8 cellular contexts compared by ENCODE assay signal in genomic region chr4:186726440-186727148, GRCh38.
DNase-seq lines count a peak whose midpoint lies in the region; ATAC-seq lines count a peak whose summit lies in the region.

No MANE protein-coding gene starts in this region.

- no peaks in the 10 kb centered on the region for H3K27me3 ChIP-seq in rectal smooth muscle tissue (ENCODE audit: control insufficient read depth, insufficient read depth, low read length)

- DNase-seq in NCI-H1092 (lab: John Stamatoyannopoulos, UW) = peak; percentile 30
- peak in 42 of 56 donors; percentile 3 to 78 (median 42) for DNase-seq in amygdala (lab: John Stamatoyannopoulos, UW)
- DNase-seq in hepatic stellate cell (ENCODE audit: low spot score) = peak; percentile 88
- DNase-seq in NCI-H1436 (lab: John Stamatoyannopoulos, UW) = no peak

- peak overlapping the region; percentile 90 for H3K27ac ChIP-seq in rectal smooth muscle tissue (ENCODE audit: low read depth, low read length)

- peak overlapping the region; percentile 86 for H3K9ac ChIP-seq in ES-I3 (ENCODE audit: low read depth, low read length)
- peak overlapping the region; percentile 80 for H3K9ac ChIP-seq in rectal smooth muscle tissue (ENCODE audit: low read length)

- H3K36me3 ChIP-seq in ES-I3 (ENCODE audit: insufficient read depth, low read length) = no peaks in the 10 kb centered on the region
- no peaks in the 10 kb centered on the region for H3K36me3 ChIP-seq in rectal smooth muscle tissue (ENCODE audit: control insufficient read depth, insufficient read depth, low read length)

- peak overlapping the region; percentile 89 for H3K4me3 ChIP-seq in rectal smooth muscle tissue (ENCODE audit: low read length)

- H3K4me1 ChIP-seq in ES-I3 (ENCODE audit: insufficient read depth, low read length) (peaks cover 15% of the 10 kb centered on the region), rectal smooth muscle tissue (ENCODE audit: control insufficient read depth, insufficient read depth, low read length) (peaks cover 2% of the 10 kb centered on the region)

- no peak for ATAC-seq in HG03135 (IDR thresholded peaks at IDR 0.05; ENCODE audit: unreplicated experiment)
- ATAC-seq in GM18870 (IDR thresholded peaks at IDR 0.05; ENCODE audit: unreplicated experiment) = no peak

- H3K9me3 ChIP-seq in ES-I3 (ENCODE audit: control insufficient read depth, insufficient read depth, low read length) = no peaks in the 10 kb centered on the region
